In the genomic region with DNA sequence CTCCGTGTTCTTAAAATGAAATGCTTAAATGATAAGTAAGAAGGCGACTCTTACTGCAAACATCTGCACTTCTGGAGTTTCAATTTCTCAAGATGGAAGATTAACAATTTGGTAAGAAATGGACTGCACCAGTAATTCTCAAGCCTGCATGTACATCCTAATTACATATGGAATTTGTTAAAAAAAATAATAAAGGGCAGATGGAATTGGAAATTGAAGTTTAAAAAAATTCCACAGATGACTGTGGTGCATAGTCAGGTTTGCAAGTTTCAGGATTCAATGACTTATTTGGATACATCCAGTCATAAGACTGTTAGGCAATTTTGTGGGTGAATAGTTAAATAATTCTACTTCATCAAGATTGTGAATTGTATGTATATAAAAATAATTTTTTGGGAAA, we compare ENCODE assay signal across 2 cellular contexts.
TF ChIP-seq lines count a peak whose summit lies in the region.

No MANE protein-coding gene starts in this region.

TF ChIP-seq in SK-N-SH treated with all-trans-retinoic acid at 6 μM for 48 hours, 23 proteins besides CTCF, POLR2A, EP300 and RAD21 (continued from another document):
- TF ChIP-seq GLIS3 (CRISPR knock-in tag; IDR thresholded peaks at IDR 0.05) (no peak), ZNF70 (CRISPR knock-in tag; IDR thresholded peaks at IDR 0.05) (no peak), SNAI2 (CRISPR knock-in tag; IDR thresholded peaks at IDR 0.05) (no peak), ISL1 (CRISPR knock-in tag; IDR thresholded peaks at IDR 0.05) (0 out of 2 replicates have a peak, but pooled peaks have one; percentile 8)

TF ChIP-seq in SK-N-SH, 30 proteins besides CTCF, POLR2A, EP300 and RAD21 (continued from another document):
- TF ChIP-seq, protein P1, sequence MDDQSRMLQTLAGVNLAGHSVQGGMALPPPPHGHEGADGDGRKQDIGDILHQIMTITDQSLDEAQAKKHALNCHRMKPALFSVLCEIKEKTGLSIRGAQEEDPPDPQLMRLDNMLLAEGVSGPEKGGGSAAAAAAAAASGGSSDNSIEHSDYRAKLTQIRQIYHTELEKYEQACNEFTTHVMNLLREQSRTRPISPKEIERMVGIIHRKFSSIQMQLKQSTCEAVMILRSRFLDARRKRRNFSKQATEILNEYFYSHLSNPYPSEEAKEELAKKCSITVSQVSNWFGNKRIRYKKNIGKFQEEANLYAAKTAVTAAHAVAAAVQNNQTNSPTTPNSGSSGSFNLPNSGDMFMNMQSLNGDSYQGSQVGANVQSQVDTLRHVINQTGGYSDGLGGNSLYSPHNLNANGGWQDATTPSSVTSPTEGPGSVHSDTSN (IDR thresholded peaks at IDR 0.05) = no peak
- TF ChIP-seq MXI1 (IDR thresholded peaks at IDR 0.05; ENCODE audit: low read depth, low read length) (no peak), CHD2 (IDR thresholded peaks at IDR 0.05; ENCODE audit: low read length, partially characterized antibody) (no peak), TEAD4 (IDR thresholded peaks at IDR 0.05; ENCODE audit: borderline replicate concordance, insufficient read depth) (no peak), ZBTB33 (IDR thresholded peaks at IDR 0.05; ENCODE audit: borderline replicate concordance, low read depth) (no peak), TAF1 (IDR thresholded peaks at IDR 0.05; ENCODE audit: borderline replicate concordance, low read depth, low read length) (no peak), POLR2AphosphoS5 (IDR thresholded peaks at IDR 0.05; ENCODE audit: low read depth, low read length) (no peak), EZH2phosphoT487 (IDR thresholded peaks at IDR 0.05; ENCODE audit: borderline replicate concordance, low read depth) (no peak), GATA2 (CRISPR knock-in tag; IDR thresholded peaks at IDR 0.05) (no peak), JUND (IDR thresholded peaks at IDR 0.05) (no peak), RXRA (IDR thresholded peaks at IDR 0.05; ENCODE audit: borderline replicate concordance, low read depth) (no peak), NRF1 (IDR thresholded peaks at IDR 0.05; ENCODE audit: low read depth, low read length) (no peak), GABPA (IDR thresholded peaks at IDR 0.05; ENCODE audit: low read depth) (no peak), YY1 (IDR thresholded peaks at IDR 0.05; ENCODE audit: low read depth) (no peak), TCF12 (IDR thresholded peaks at IDR 0.05) (no peak)
- TF ChIP-seq, protein P2, sequence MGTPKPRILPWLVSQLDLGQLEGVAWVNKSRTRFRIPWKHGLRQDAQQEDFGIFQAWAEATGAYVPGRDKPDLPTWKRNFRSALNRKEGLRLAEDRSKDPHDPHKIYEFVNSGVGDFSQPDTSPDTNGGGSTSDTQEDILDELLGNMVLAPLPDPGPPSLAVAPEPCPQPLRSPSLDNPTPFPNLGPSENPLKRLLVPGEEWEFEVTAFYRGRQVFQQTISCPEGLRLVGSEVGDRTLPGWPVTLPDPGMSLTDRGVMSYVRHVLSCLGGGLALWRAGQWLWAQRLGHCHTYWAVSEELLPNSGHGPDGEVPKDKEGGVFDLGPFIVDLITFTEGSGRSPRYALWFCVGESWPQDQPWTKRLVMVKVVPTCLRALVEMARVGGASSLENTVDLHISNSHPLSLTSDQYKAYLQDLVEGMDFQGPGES (IDR thresholded peaks at IDR 0.05; ENCODE audit: low read depth, low read length) = no peak
- TF ChIP-seq, protein P3, sequence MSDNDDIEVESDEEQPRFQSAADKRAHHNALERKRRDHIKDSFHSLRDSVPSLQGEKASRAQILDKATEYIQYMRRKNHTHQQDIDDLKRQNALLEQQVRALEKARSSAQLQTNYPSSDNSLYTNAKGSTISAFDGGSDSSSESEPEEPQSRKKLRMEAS (IDR thresholded peaks at IDR 0.05; ENCODE audit: low read depth) = no peak
- TF ChIP-seq, protein P4, sequence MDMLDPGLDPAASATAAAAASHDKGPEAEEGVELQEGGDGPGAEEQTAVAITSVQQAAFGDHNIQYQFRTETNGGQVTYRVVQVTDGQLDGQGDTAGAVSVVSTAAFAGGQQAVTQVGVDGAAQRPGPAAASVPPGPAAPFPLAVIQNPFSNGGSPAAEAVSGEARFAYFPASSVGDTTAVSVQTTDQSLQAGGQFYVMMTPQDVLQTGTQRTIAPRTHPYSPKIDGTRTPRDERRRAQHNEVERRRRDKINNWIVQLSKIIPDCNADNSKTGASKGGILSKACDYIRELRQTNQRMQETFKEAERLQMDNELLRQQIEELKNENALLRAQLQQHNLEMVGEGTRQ (IDR thresholded peaks at IDR 0.05; ENCODE audit: borderline replicate concordance, low read depth, low read length) = no peak
